ENCODE assay signal across 1 cellular context in the genomic region with DNA sequence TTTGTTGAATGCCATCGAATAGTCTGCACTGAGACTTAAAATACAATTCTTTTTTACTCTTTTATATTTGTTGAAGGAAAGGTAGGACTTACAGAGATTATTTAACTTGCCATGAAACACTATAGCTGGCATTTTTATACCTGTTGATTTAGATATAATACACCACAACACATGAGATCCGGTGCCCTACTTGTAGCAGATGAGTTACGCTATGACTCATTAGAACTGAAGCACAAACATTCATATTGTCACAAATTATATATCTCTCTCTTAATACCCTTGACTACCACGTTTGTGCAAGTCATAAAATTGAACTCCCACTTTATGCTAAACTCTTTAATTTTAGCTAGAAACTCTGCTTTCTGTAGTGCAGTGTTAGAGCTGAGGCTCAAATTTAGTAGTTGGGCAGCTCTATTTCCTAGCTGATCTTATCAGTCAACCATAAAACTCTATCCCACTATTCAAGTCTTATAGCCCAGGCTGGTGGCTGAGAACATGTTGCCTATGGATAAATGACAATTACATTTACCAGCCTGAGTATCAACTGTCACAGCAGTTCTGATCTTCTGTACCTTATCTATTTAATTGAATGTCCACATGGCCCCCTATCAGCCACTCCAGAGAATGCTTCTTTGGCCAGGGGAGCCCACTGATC.
TF ChIP-seq lines count a peak whose summit lies in the region.

No MANE protein-coding gene starts in this region.

TF ChIP-seq in HEK293, 187 proteins besides CTCF, POLR2A, EP300 and RAD21 (continued from another document):
- TF ChIP-seq, protein P1, sequence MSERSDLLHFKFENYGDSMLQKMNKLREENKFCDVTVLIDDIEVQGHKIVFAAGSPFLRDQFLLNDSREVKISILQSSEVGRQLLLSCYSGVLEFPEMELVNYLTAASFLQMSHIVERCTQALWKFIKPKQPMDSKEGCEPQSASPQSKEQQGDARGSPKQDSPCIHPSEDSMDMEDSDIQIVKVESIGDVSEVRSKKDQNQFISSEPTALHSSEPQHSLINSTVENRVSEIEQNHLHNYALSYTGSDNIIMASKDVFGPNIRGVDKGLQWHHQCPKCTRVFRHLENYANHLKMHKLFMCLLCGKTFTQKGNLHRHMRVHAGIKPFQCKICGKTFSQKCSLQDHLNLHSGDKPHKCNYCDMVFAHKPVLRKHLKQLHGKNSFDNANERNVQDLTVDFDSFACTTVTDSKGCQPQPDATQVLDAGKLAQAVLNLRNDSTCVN (tag by site-specific recombination; optimal IDR thresholded peaks at IDR 0.05) = no peak
- TF ChIP-seq OSR2 (tag by site-specific recombination; IDR thresholded peaks at IDR 0.05) (0 out of 2 replicates have a peak, but pooled peaks have one; percentile 29), ZNF792 (tag by site-specific recombination; IDR thresholded peaks at IDR 0.05) (no peak), ZNF202 (tag by site-specific recombination; IDR thresholded peaks at IDR 0.05; ENCODE audit: borderline replicate concordance) (no peak), TCF7L2 (IDR thresholded peaks at IDR 0.05; ENCODE audit: borderline replicate concordance, low read depth, low read length) (peak; percentile 28; the same call in 1 of the 2 replicates), SCRT1 (tag by site-specific recombination; IDR thresholded peaks at IDR 0.05; ENCODE audit: borderline replicate concordance) (peak; percentile 33; the same call in 1 of the 2 replicates), ZNF184 (tag by site-specific recombination; IDR thresholded peaks at IDR 0.05) (no peak), ZNF510 (tag by site-specific recombination; IDR thresholded peaks at IDR 0.05; ENCODE audit: insufficient replicate concordance) (no peak), FEZF1 (tag by site-specific recombination; IDR thresholded peaks at IDR 0.05) (0 out of 2 replicates have a peak, but pooled peaks have one; percentile 39), SP7 (tag by site-specific recombination; IDR thresholded peaks at IDR 0.05) (peak; percentile 89), ZXDB (tag by site-specific recombination; IDR thresholded peaks at IDR 0.05) (peak; percentile 40; the same call in 1 of the 2 replicates), ZNF514 (tag by site-specific recombination; IDR thresholded peaks at IDR 0.05) (no peak), MYNN (tag by site-specific recombination; IDR thresholded peaks at IDR 0.05; ENCODE audit: borderline replicate concordance) (no peak), GLIS2 (tag by site-specific recombination; IDR thresholded peaks at IDR 0.05) (no peak), ZSCAN23 (tag by site-specific recombination; IDR thresholded peaks at IDR 0.05) (no peak), SCRT2 (tag by site-specific recombination; IDR thresholded peaks at IDR 0.05) (peak; percentile 73; the same call in 1 of the 2 replicates), ZNF549 (tag by site-specific recombination; IDR thresholded peaks at IDR 0.05) (peak; percentile 100), KLF7 (tag by site-specific recombination; IDR thresholded peaks at IDR 0.05; ENCODE audit: borderline replicate concordance) (no peak), TRIM28 (IDR thresholded peaks at IDR 0.05; ENCODE audit: borderline replicate concordance, low read length) (peak; percentile 68; the same call in 1 of the 2 replicates), ZNF223 (tag by site-specific recombination; IDR thresholded peaks at IDR 0.05) (no peak), ZNF785 (tag by site-specific recombination; IDR thresholded peaks at IDR 0.05) (no peak), ZNF175 (tag by site-specific recombination; IDR thresholded peaks at IDR 0.05) (no peak)
- TF ChIP-seq, protein P2, sequence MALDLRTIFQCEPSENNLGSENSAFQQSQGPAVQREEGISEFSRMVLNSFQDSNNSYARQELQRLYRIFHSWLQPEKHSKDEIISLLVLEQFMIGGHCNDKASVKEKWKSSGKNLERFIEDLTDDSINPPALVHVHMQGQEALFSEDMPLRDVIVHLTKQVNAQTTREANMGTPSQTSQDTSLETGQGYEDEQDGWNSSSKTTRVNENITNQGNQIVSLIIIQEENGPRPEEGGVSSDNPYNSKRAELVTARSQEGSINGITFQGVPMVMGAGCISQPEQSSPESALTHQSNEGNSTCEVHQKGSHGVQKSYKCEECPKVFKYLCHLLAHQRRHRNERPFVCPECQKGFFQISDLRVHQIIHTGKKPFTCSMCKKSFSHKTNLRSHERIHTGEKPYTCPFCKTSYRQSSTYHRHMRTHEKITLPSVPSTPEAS (tag by site-specific recombination; IDR thresholded peaks at IDR 0.05) = no peak
- TF ChIP-seq, protein P3, sequence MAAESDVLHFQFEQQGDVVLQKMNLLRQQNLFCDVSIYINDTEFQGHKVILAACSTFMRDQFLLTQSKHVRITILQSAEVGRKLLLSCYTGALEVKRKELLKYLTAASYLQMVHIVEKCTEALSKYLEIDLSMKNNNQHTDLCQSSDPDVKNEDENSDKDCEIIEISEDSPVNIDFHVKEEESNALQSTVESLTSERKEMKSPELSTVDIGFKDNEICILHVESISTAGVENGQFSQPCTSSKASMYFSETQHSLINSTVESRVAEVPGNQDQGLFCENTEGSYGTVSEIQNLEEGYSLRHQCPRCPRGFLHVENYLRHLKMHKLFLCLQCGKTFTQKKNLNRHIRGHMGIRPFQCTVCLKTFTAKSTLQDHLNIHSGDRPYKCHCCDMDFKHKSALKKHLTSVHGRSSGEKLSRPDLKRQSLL (tag by site-specific recombination; IDR thresholded peaks at IDR 0.05) = peak; percentile 69; the same call in 1 of the 2 replicates
- TF ChIP-seq, protein P4, sequence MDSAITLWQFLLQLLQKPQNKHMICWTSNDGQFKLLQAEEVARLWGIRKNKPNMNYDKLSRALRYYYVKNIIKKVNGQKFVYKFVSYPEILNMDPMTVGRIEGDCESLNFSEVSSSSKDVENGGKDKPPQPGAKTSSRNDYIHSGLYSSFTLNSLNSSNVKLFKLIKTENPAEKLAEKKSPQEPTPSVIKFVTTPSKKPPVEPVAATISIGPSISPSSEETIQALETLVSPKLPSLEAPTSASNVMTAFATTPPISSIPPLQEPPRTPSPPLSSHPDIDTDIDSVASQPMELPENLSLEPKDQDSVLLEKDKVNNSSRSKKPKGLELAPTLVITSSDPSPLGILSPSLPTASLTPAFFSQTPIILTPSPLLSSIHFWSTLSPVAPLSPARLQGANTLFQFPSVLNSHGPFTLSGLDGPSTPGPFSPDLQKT (IDR thresholded peaks at IDR 0.05; ENCODE audit: borderline replicate concordance, low read depth, low read length) = no peak
- TF ChIP-seq, protein P5, sequence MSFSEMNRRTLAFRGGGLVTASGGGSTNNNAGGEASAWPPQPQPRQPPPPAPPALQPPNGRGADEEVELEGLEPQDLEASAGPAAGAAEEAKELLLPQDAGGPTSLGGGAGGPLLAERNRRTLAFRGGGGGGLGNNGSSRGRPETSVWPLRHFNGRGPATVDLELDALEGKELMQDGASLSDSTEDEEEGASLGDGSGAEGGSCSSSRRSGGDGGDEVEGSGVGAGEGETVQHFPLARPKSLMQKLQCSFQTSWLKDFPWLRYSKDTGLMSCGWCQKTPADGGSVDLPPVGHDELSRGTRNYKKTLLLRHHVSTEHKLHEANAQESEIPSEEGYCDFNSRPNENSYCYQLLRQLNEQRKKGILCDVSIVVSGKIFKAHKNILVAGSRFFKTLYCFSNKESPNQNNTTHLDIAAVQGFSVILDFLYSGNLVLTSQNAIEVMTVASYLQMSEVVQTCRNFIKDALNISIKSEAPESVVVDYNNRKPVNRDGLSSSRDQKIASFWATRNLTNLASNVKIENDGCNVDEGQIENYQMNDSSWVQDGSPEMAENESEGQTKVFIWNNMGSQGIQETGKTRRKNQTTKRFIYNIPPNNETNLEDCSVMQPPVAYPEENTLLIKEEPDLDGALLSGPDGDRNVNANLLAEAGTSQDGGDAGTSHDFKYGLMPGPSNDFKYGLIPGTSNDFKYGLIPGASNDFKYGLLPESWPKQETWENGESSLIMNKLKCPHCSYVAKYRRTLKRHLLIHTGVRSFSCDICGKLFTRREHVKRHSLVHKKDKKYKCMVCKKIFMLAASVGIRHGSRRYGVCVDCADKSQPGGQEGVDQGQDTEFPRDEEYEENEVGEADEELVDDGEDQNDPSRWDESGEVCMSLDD (tag by site-specific recombination; IDR thresholded peaks at IDR 0.05) = no peak
- TF ChIP-seq, protein P6, sequence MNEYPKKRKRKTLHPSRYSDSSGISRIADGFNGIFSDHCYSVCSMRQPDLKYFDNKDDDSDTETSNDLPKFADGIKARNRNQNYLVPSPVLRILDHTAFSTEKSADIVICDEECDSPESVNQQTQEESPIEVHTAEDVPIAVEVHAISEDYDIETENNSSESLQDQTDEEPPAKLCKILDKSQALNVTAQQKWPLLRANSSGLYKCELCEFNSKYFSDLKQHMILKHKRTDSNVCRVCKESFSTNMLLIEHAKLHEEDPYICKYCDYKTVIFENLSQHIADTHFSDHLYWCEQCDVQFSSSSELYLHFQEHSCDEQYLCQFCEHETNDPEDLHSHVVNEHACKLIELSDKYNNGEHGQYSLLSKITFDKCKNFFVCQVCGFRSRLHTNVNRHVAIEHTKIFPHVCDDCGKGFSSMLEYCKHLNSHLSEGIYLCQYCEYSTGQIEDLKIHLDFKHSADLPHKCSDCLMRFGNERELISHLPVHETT (tag by site-specific recombination; IDR thresholded peaks at IDR 0.05) = no peak
- TF ChIP-seq, protein P7, sequence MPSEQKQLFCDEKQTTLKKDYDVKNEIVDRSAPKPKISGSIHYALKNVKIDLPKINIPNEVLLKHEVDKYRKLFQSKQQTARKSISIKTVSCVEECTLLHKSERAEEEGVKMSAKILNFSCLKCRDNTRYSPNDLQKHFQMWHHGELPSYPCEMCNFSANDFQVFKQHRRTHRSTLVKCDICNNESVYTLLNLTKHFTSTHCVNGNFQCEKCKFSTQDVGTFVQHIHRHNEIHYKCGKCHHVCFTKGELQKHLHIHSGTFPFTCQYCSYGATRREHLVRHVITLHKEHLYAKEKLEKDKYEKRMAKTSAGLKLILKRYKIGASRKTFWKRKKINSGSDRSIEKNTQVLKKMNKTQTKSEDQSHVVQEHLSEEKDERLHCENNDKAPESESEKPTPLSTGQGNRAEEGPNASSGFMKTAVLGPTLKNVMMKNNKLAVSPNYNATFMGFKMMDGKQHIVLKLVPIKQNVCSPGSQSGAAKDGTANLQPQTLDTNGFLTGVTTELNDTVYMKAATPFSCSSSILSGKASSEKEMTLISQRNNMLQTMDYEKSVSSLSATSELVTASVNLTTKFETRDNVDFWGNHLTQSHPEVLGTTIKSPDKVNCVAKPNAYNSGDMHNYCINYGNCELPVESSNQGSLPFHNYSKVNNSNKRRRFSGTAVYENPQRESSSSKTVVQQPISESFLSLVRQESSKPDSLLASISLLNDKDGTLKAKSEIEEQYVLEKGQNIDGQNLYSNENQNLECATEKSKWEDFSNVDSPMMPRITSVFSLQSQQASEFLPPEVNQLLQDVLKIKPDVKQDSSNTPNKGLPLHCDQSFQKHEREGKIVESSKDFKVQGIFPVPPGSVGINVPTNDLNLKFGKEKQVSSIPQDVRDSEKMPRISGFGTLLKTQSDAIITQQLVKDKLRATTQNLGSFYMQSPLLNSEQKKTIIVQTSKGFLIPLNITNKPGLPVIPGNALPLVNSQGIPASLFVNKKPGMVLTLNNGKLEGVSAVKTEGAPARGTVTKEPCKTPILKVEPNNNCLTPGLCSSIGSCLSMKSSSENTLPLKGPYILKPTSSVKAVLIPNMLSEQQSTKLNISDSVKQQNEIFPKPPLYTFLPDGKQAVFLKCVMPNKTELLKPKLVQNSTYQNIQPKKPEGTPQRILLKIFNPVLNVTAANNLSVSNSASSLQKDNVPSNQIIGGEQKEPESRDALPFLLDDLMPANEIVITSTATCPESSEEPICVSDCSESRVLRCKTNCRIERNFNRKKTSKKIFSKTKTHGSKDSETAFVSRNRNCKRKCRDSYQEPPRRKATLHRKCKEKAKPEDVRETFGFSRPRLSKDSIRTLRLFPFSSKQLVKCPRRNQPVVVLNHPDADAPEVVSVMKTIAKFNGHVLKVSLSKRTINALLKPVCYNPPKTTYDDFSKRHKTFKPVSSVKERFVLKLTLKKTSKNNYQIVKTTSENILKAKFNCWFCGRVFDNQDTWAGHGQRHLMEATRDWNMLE (tag by site-specific recombination; conservative IDR thresholded peaks at IDR 0.05; ENCODE audit: low read depth) = no peak
- TF ChIP-seq, protein P8, sequence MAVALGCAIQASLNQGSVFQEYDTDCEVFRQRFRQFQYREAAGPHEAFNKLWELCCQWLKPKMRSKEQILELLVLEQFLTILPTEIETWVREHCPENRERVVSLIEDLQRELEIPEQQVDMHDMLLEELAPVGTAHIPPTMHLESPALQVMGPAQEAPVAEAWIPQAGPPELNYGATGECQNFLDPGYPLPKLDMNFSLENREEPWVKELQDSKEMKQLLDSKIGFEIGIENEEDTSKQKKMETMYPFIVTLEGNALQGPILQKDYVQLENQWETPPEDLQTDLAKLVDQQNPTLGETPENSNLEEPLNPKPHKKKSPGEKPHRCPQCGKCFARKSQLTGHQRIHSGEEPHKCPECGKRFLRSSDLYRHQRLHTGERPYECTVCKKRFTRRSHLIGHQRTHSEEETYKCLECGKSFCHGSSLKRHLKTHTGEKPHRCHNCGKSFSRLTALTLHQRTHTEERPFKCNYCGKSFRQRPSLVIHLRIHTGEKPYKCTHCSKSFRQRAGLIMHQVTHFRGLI (tag by site-specific recombination; IDR thresholded peaks at IDR 0.05) = 0 out of 2 replicates have a peak, but pooled peaks have one; percentile 41
TF ChIP-seq in HEK293: peak in this region for 13.
